Comparison of ENCODE assay signal across 9 cellular contexts in genomic region chr12:131783915-131784541, GRCh38. TPM values are rescaled to one million over a fixed set of nuclear protein-coding genes. Genes with fewer than 3 reads are reported as not detected.
DNase-seq lines count a peak whose midpoint lies in the region; ATAC-seq and TF ChIP-seq lines count a peak whose summit lies in the region.
"Had no signal": no experiment of that assay in that cellular context is flagged by ENCODE, and none has a peak within 500 bp of the region (broad histone marks: within the 10 kb centered on the region; RNA-seq: fewer than 3 reads in every experiment).

No MANE protein-coding gene starts in this region.

- H3K36me3 ChIP-seq in colonic mucosa (peaks cover 21% of the 10 kb centered on the region), hepatocyte (replicated peaks; ENCODE audit: insufficient read depth, low read depth) (no peaks in the 10 kb centered on the region)

- no peak overlapping the region for H3K9ac ChIP-seq in colonic mucosa (ENCODE audit: low read depth in 2 of 2, low read length in 2 of 2)
- H3K9ac ChIP-seq: parathyroid adenoma had no signal

- TF ChIP-seq CTCF in colonic mucosa (IDR thresholded peaks at IDR 0.05) (no peak), natural killer cell (IDR thresholded peaks at IDR 0.05) (no peak), hepatocyte (IDR thresholded peaks at IDR 0.05; ENCODE audit: poor library complexity) (no peak)

- H3K9me2 ChIP-seq in hepatocyte (replicated peaks; ENCODE audit: insufficient read depth) = no peaks in the 10 kb centered on the region

- ATAC-seq in GM18499 (IDR thresholded peaks at IDR 0.05; ENCODE audit: insufficient read depth, unreplicated experiment) = peak; percentile 73
- ATAC-seq in HG02798 (IDR thresholded peaks at IDR 0.05; ENCODE audit: poor library complexity, unreplicated experiment) = peak; percentile 78
- ATAC-seq in natural killer cell = no peak

- H3K27me3 Mint-ChIP-seq in natural killer cell (ENCODE audit: low read depth in 2 of 2) = no peaks in the 10 kb centered on the region

- H3K27me3 ChIP-seq in colonic mucosa = no peaks in the 10 kb centered on the region
- H3K27me3 ChIP-seq in hepatocyte = no peaks in the 10 kb centered on the region

- no peak overlapping the region for H3K4me3 Mint-ChIP-seq in natural killer cell

- H3K9me3 Mint-ChIP-seq in natural killer cell = no peaks in the 10 kb centered on the region

- H3K79me2 ChIP-seq in hepatocyte = no peaks in the 10 kb centered on the region
- H3K79me2 ChIP-seq: parathyroid adenoma had no signal

- H3K27ac Mint-ChIP-seq in natural killer cell = no peak overlapping the region

- no peaks in the 10 kb centered on the region for H3K4me1 ChIP-seq in colonic mucosa
- H3K4me1 ChIP-seq in hepatocyte (ENCODE audit: insufficient read depth) = no peaks in the 10 kb centered on the region

- no peak overlapping the region for H3K4me2 ChIP-seq in hepatocyte

- 55% methylated on average over 10 of the region's 10 CpGs for WGBS in hepatocyte (ENCODE audit: low lambda C conversion rate, missing lambda C conversion rate)

- H3K4me1 Mint-ChIP-seq in natural killer cell = peaks cover 0 to 7% of the 10 kb centered on the region in 2 donors

- H3K9me3 ChIP-seq in colonic mucosa = no peaks in the 10 kb centered on the region
- H3K9me3 ChIP-seq in hepatocyte (ENCODE audit: low read depth) = no peaks in the 10 kb centered on the region

- peaks cover 11% of the 10 kb centered on the region for H3K36me3 Mint-ChIP-seq in natural killer cell

- intact Hi-C loops in colonic mucosa (cut with DNase I) = no loop called here
- intact Hi-C loops in natural killer cell (cut with micrococcal nuclease) = no loop called here

- DNase-seq in T1000 (lab: John Stamatoyannopoulos, UW) (peak; percentile 16), iris pigment epithelial cell (ENCODE audit: low read depth) (peak; percentile 85), GDM1 (lab: John Stamatoyannopoulos, UW) (no peak), colonic mucosa (no peak), natural killer cell (no peak), hepatocyte (ENCODE audit: low spot score) (no peak)

- no peaks in the 10 kb centered on the region for H4K20me1 ChIP-seq in hepatocyte (ENCODE audit: insufficient read depth, poor library complexity, severe bottlenecking)

- H3K4me3 ChIP-seq in colonic mucosa (no peak overlapping the region), hepatocyte (no peak overlapping the region)

- no peak overlapping the region for H3K27ac ChIP-seq in colonic mucosa
- H3K27ac ChIP-seq in hepatocyte = no peak overlapping the region
- H3K27ac ChIP-seq: parathyroid adenoma had no signal

- H2AFZ ChIP-seq in hepatocyte = no peak overlapping the region
- H2AFZ ChIP-seq: parathyroid adenoma had no signal

RNA-seq across cellular contexts. Expression of gene MMP17, which starts 44.2 kb away (rescaled TPM):
- total RNA-seq in colonic mucosa = 1 to 10 TPM; 1.3 to 1.9 TPM
- total RNA-seq in natural killer cell = 1 to 10 TPM; 1.6 to 2.0 (median 1.7) TPM
- total RNA-seq in hepatocyte = 0.40 and 0.44 TPM in 2 replicates
- polyA plus RNA-seq in hepatocyte = 0.42 and 0.78 TPM in 2 replicates

Comparison
In these comparisons a context has a peak if more than half of its experiments do, and no peak if none do; other contexts are left out.
1. ATAC-seq: peak in GM18499 (single experiment) and HG02798 (single experiment); none in natural killer cell (0 of 3).
2. DNase-seq: peak in T1000 (single experiment) and iris pigment epithelial cell (single experiment); none in GDM1 (single experiment), colonic mucosa (single experiment), natural killer cell (single experiment) and hepatocyte (single experiment).